33 cellular contexts compared by ENCODE assay signal in genomic region chr6:13922750-13923149, GRCh38. TPM values are rescaled to one million over a fixed set of nuclear protein-coding genes. Genes with fewer than 3 reads are reported as not detected.
"Had no signal": no experiment of that assay in that cellular context is flagged by ENCODE, and none has a peak within 500 bp of the region (broad histone marks: within the 10 kb centered on the region; RNA-seq: fewer than 3 reads in every experiment).

No MANE protein-coding gene starts in this region.

- H3K9me3 ChIP-seq: breast epithelium had no signal

- H3K36me3 Mint-ChIP-seq: activated naive CD8-positive, alpha-beta T cell treated with anti-CD3 and anti-CD28 coated beads for 36 hours had no signal

- H3K4me1 ChIP-seq: breast epithelium had no signal

- H3K4me3 Mint-ChIP-seq: activated CD4-positive, alpha-beta T cell treated with anti-CD3 and anti-CD28 coated beads, Interleukin-2, amount 10 ng/mL, durations not matched to agents 24 days and 14 days; activated CD8-positive, alpha-beta T cell treated with anti-CD3 and anti-CD28 coated beads for 36 hours; activated naive CD8-positive, alpha-beta T cell treated with anti-CD3 and anti-CD28 coated beads for 36 hours; activated T-cell treated with anti-CD3 and anti-CD28 coated beads, Interleukin-2, amount 50 U/mL, for 72 hours; activated T-helper 17 cell treated with anti-CD3 and anti-CD28 coated beads, Interleukin-2, amount 50 U/mL, for 72 hours had no signal

- H3K36me3 ChIP-seq: breast epithelium had no signal

- DNase-seq: activated CD4-positive, alpha-beta T cell treated with anti-CD3 and anti-CD28 coated beads, Interleukin-2, amount 10 ng/mL, durations not matched to agents 24 days and 14 days; activated CD4-positive, alpha-beta T cell treated with anti-CD3 and anti-CD28 coated beads, Interleukin-2, amount 50 U/mL, for 4 hours; activated CD8-positive, alpha-beta T cell treated with anti-CD3 and anti-CD28 coated beads for 36 hours; activated effector memory CD4-positive, alpha-beta T cell treated with anti-CD3 and anti-CD28 coated beads, Interleukin-2, amount 50 U/mL, for 16 hours; activated naive CD4-positive, alpha-beta T cell; activated naive CD4-positive, alpha-beta T cell treated with anti-CD3 and anti-CD28 coated beads, Interleukin-2, amount 50 U/mL, for 16 hours; activated naive CD8-positive, alpha-beta T cell treated with anti-CD3 and anti-CD28 coated beads for 36 hours; activated T-cell treated with anti-CD3 and anti-CD28 coated beads, Interleukin-2, amount 50 U/mL, for 1 hour; activated T-cell treated with anti-CD3 and anti-CD28 coated beads, Interleukin-2, amount 50 U/mL, for 72 hours; amniotic stem cell; aorta; MM.1S; MV-4-11; NCI-H1092 treated with DMSO at 0.1 percent for 48 hours; NCI-H1417; NCI-H146; NCI-H187; NCI-H2029 treated with DMSO at 0.1 percent for 48 hours; NCI-H2107; NCI-H2171; NCI-H510A; NCI-H526; SIG-M5; SW 1271; T-helper 1 cell; T-helper 2 cell; T-helper 9 cell had no signal

- H3K4me3 ChIP-seq: breast epithelium, coronary artery had no signal

- H3K9me3 Mint-ChIP-seq: activated CD4-positive, alpha-beta T cell treated with anti-CD3 and anti-CD28 coated beads, Interleukin-2, amount 10 ng/mL, durations not matched to agents 24 days and 14 days; activated CD8-positive, alpha-beta T cell treated with anti-CD3 and anti-CD28 coated beads for 36 hours; activated naive CD8-positive, alpha-beta T cell treated with anti-CD3 and anti-CD28 coated beads for 36 hours; activated T-cell treated with anti-CD3 and anti-CD28 coated beads, Interleukin-2, amount 50 U/mL, for 72 hours; activated T-helper 17 cell treated with anti-CD3 and anti-CD28 coated beads, Interleukin-2, amount 50 U/mL, for 72 hours had no signal

- H3K27ac Mint-ChIP-seq: activated CD4-positive, alpha-beta T cell treated with anti-CD3 and anti-CD28 coated beads, Interleukin-2, amount 10 ng/mL, durations not matched to agents 24 days and 14 days; activated CD8-positive, alpha-beta T cell treated with anti-CD3 and anti-CD28 coated beads for 36 hours; activated naive CD8-positive, alpha-beta T cell treated with anti-CD3 and anti-CD28 coated beads for 36 hours; activated T-cell treated with anti-CD3 and anti-CD28 coated beads, Interleukin-2, amount 50 U/mL, for 72 hours; activated T-helper 17 cell treated with anti-CD3 and anti-CD28 coated beads, Interleukin-2, amount 50 U/mL, for 72 hours had no signal

- H3K27ac ChIP-seq: breast epithelium, coronary artery, RWPE1 had no signal

RNA-seq across cellular contexts. Expression of gene RNF182, which starts 2.0 kb away (rescaled TPM):
- total RNA-seq: activated CD4-positive, alpha-beta T cell treated with anti-CD3 and anti-CD28 coated beads, Interleukin-2, amount 10 ng/mL, durations not matched to agents 24 days and 14 days; activated CD8-positive, alpha-beta memory T cell treated with anti-CD3 and anti-CD28 coated beads for 36 hours; activated CD8-positive, alpha-beta T cell treated with anti-CD3 and anti-CD28 coated beads for 36 hours; activated naive CD8-positive, alpha-beta T cell treated with anti-CD3 and anti-CD28 coated beads for 36 hours; activated T-cell treated with anti-CD3 and anti-CD28 coated beads, Interleukin-2, amount 50 U/mL, for 72 hours; activated T-helper 17 cell treated with anti-CD3 and anti-CD28 coated beads, Interleukin-2, amount 50 U/mL, for 72 hours; Right ventricle myocardium inferior had no signal
